8 cellular contexts compared by ENCODE assay signal in the genomic region with DNA sequence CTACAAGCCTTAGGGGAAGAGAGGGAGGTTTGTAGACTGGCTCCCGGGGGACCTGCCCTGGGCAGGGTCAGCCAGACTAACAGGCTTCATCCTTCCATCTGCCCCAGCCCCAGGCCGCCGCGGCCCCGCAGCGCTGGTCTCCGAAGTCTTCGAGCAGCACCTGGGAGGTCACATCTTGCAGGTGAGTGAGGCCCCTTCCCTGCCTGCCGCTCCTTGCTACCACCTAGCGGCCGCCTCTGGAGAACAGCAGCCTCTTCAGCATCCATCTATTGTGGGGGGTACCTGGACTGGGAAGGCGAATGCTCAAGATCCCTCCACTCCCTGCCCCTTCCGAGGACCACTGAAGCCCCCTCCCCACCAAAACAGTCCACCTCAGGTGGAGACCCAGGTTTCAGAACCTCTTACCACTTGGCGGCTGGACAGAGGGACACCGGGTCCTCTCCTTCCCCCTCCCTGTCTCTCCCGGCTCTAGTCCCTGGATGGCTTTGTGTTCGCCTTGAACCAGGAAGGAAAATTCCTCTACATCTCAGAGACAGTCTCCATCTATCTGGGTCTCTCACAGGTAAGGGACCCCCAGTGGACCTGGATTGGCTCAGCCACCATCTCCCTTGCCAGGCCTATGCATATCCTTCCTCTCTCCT. TPM values are rescaled to one million over a fixed set of nuclear protein-coding genes. Genes with fewer than 3 reads are reported as not detected.
A peak's percentile ranks its signal among the peaks of the same experiment; 100 is the strongest.
DNase-seq lines count a peak whose midpoint lies in the region; ATAC-seq and TF ChIP-seq lines count a peak whose summit lies in the region.

No MANE protein-coding gene starts in this region.

- peaks cover 8% of the 10 kb centered on the region for H3K4me1 ChIP-seq in psoas muscle

- H3K27me3 ChIP-seq in psoas muscle (ENCODE audit: insufficient read depth in 3 of 3, low read length in 2 of 3), result peaks cover 0 to 39% (median 8%) of the 10 kb centered on the region in 3 donors

- ATAC-seq in psoas muscle (peak in 2 of 4 donors; percentile 43 to 53), GM21390 (IDR thresholded peaks at IDR 0.05; ENCODE audit: unreplicated experiment) (no peak)

- H3K36me3 ChIP-seq in psoas muscle (ENCODE audit: insufficient read depth in 1 of 2, low read depth in 1 of 2), result no peaks in the 10 kb centered on the region

- WGBS in psoas muscle, 3 donors, result 12 to 18% (median 16%) methylated on average over 17 of the region's 17 CpGs

- H3K4me3 ChIP-seq in fibroblast of the aortic adventitia (ENCODE audit: low read depth, low read length) (no peak overlapping the region), psoas muscle (no peak overlapping the region)

- peak; percentile 89 for TF ChIP-seq CTCF in fibroblast of the aortic adventitia (IDR thresholded peaks at IDR 0.05; ENCODE audit: insufficient read depth, low read length)
- TF ChIP-seq CTCF in psoas muscle (IDR thresholded peaks at IDR 0.05), result peak; percentile 71

- H3K27ac ChIP-seq in psoas muscle, result no peak overlapping the region

- intact Hi-C loops in psoas muscle (cut with DNase I), result loop anchor here in 1 of 2 donors (2.0 kb wide), 1 partner anchor 19 kb away; no protein-coding TSS in a partner anchor

- no peaks in the 10 kb centered on the region for H3K9me3 ChIP-seq in psoas muscle

- DNase-seq in NCI-H524 (lab: John Stamatoyannopoulos, UW), result peak; percentile 29 to 40
- DNase-seq in NCI-H524 treated with DMSO at 0.1 percent for 48 hours (lab: John Stamatoyannopoulos, UW), result no peak
- peak; percentile 37 for DNase-seq in NCI-H526 treated with DMSO at 0.1 percent for 48 hours (lab: John Stamatoyannopoulos, UW)
- peak; percentile 50 for DNase-seq in activated T-cell treated with anti-CD3 and anti-CD28 coated beads for 24 hours (ENCODE audit: low read depth)
- no peak for DNase-seq in fibroblast of the aortic adventitia (ENCODE audit: low read depth)
- DNase-seq in psoas muscle, result no peak
- no peak for DNase-seq in T1000 (lab: John Stamatoyannopoulos, UW)

RNA-seq across cellular contexts. Expression of a gene that starts 12.7 kb away (rescaled TPM):
- total RNA-seq in fibroblast of the aortic adventitia (ENCODE audit: low replicate concordance) (0.49 and 2.1 TPM in 2 replicates), psoas muscle (under 1 TPM in 2 of 4 donors, not detected in 2; 0.18 to 0.23 TPM)
- polyA plus RNA-seq in psoas muscle, result under 1 TPM in 2 of 3 donors, not detected in 1; 0.04 to 0.18 TPM

RNA-seq across cellular contexts. Expression of a gene that starts 16.1 kb away (rescaled TPM):
- total RNA-seq in fibroblast of the aortic adventitia (ENCODE audit: low replicate concordance), result 21.0 and 43.1 TPM in 2 replicates
- 10 to 100 TPM; 19.7 to 31.4 (median 25.4) TPM for total RNA-seq in psoas muscle
- polyA plus RNA-seq in psoas muscle, result 10 to 100 TPM in 1 of 3 donors, 1 to 10 TPM in 2; 5.9 to 44.1 (median 7.3) TPM

Comparison
In these comparisons a context has a peak if more than half of its experiments do, and no peak if none do; other contexts are left out.
1. DNase-seq: peak in NCI-H524 (2 of 2), NCI-H526 treated with DMSO at 0.1 percent for 48 hours (single experiment) and activated T-cell treated with anti-CD3 and anti-CD28 coated beads for 24 hours (single experiment); none in NCI-H524 treated with DMSO at 0.1 percent for 48 hours (single experiment), fibroblast of the aortic adventitia (single experiment), psoas muscle (0 of 2) and T1000 (single experiment).